12 cellular contexts compared by ENCODE assay signal in the genomic region with DNA sequence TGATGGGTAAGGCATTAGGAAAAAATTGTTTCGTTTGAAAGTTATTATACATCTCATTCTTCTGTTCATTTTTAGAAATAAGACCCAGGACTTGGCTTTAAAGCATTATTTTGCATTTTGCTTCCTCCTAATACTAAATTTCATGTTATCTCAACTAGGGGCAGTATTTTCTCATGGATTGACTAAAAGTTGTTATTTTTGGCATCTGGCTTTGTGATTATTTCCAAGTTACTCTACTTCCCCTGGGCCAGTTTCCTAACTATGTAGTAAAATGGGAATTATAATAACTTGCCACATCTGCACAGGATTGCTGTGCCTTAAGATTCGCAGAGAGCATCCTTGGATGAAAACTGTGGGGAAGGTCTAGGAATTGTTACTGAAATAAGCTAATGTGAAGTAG. TPM values are rescaled to one million over a fixed set of nuclear protein-coding genes. Genes with fewer than 3 reads are reported as not detected.
DNase-seq lines count a peak whose midpoint lies in the region; ATAC-seq, FAIRE-seq and TF ChIP-seq lines count a peak whose summit lies in the region.
"Had no signal": no experiment of that assay in that cellular context is flagged by ENCODE, and none has a peak within 500 bp of the region (broad histone marks: within the 10 kb centered on the region; RNA-seq: fewer than 3 reads in every experiment).

No MANE protein-coding gene starts in this region.

- no peak overlapping the region for H3K9ac ChIP-seq in HUES64 (ENCODE audit: low read depth, low read length)

- no peaks in the 10 kb centered on the region for H3K27me3 ChIP-seq in CD4-positive, alpha-beta memory T cell (ENCODE audit: insufficient read depth, low read length)
- H3K27me3 ChIP-seq in HUES64 (ENCODE audit: insufficient read depth, low read length) (no peaks in the 10 kb centered on the region), brain microvascular endothelial cell (replicated peaks) (no peaks in the 10 kb centered on the region), small intestine (ENCODE audit: control insufficient read depth in 2 of 2, insufficient read depth in 2 of 2, low read length in 2 of 2) (no peaks in the 10 kb centered on the region)
- H3K27me3 ChIP-seq: SJCRH30 had no signal

- WGBS in HUES64, result 92% methylated on average over 1 of the region's 2 CpGs
- 53 to 56% (median 55%) methylated on average over 2 of the region's 2 CpGs for WGBS in small intestine, 3 donors

- POLR2A ChIA-PET in CD4-positive, alpha-beta memory T cell (lab: Charles Lee; ENCODE audit: partially characterized antibody), result interaction anchor here (1.0 kb wide), 1 partner anchor 15 kb away, joined by 3 read pairs; no protein-coding TSS in a partner anchor

- TF ChIP-seq CTCF in brain microvascular endothelial cell (IDR thresholded peaks at IDR 0.05; ENCODE audit: low read depth, low read length, missing control alignments) (peak; percentile 18), nephron progenitor cell (IDR thresholded peaks at IDR 0.05) (no peak)

- in situ Hi-C loops in brain microvascular endothelial cell (cut with HindIII; ENCODE audit: low pct_ligation_motif_present, low sequenced_read_pairs), result no loop called here

- peak overlapping the region in 5 of 7 donors; percentile 1 to 99 (median 69) for H3K27ac Mint-ChIP-seq in CD4-positive, alpha-beta memory T cell
- H3K27ac Mint-ChIP-seq in nephron progenitor cell, result no peak overlapping the region

- no peaks in the 10 kb centered on the region for H3K36me3 ChIP-seq in CD4-positive, alpha-beta memory T cell (ENCODE audit: insufficient read depth, low read length)
- H3K36me3 ChIP-seq in HUES64 (ENCODE audit: insufficient read depth, low read length) (no peaks in the 10 kb centered on the region), brain microvascular endothelial cell (replicated peaks) (no peaks in the 10 kb centered on the region), small intestine (ENCODE audit: control insufficient read depth in 2 of 2, insufficient read depth in 2 of 2, low read length in 2 of 2) (no peaks in the 10 kb centered on the region)
- H3K36me3 ChIP-seq: SJCRH30 had no signal

- CTCF ChIA-PET in CD4-positive, alpha-beta memory T cell (lab: Charles Lee; ENCODE audit: partially characterized antibody), result interaction anchor here (1.1 to 13.3 kb wide), 6 partner anchors 85 to 336 kb away, joined by 3 to 300 read pairs (median 48); no protein-coding TSS in a partner anchor

- H3K27me3 Mint-ChIP-seq in CD4-positive, alpha-beta memory T cell, result peaks cover 0 to 2% of the 10 kb centered on the region in 2 donors
- no peaks in the 10 kb centered on the region for H3K27me3 Mint-ChIP-seq in nephron progenitor cell (ENCODE audit: low read depth, poor library complexity)

- H3K9me3 Mint-ChIP-seq in CD4-positive, alpha-beta memory T cell, result peaks cover 0 to 4% (median 0%) of the 10 kb centered on the region in 8 donors
- no peaks in the 10 kb centered on the region for H3K9me3 Mint-ChIP-seq in nephron progenitor cell

- no peak for DNase-seq in CD4-positive, alpha-beta memory T cell
- DNase-seq in brain microvascular endothelial cell (no peak), nephron progenitor cell (no peak), small intestine (no peak), HuH-7 (ENCODE audit: low spot score) (no peak)
- no peak for DNase-seq in stimulated activated naive CD4-positive, alpha-beta T cell (lab: John Stamatoyannopoulos, UW)
- DNase-seq: activated CD8-positive, alpha-beta memory T cell treated with anti-CD3 and anti-CD28 coated beads, Interleukin-2, amount 50 U/mL, for 4 hours; left cardiac atrium; NCI-H2171; SJCRH30 had no signal

- H3K4me3 ChIP-seq in CD4-positive, alpha-beta memory T cell (ENCODE audit: low read length in 2 of 2), result no peak overlapping the region
- peak overlapping the region; percentile 90; the same call in 1 of the 2 replicates for H3K4me3 ChIP-seq in HUES64 (ENCODE audit: low read length)
- H3K4me3 ChIP-seq in brain microvascular endothelial cell (ENCODE audit: low read depth, low read length), result no peak overlapping the region
- no peak overlapping the region for H3K4me3 ChIP-seq in small intestine (ENCODE audit: low read depth in 1 of 2, low read length in 2 of 2)

- H3K9me3 ChIP-seq in CD4-positive, alpha-beta memory T cell (ENCODE audit: control insufficient read depth in 1 of 2, low read length in 2 of 2), result no peaks in the 10 kb centered on the region
- no peaks in the 10 kb centered on the region for H3K9me3 ChIP-seq in HUES64 (ENCODE audit: insufficient read depth, low read depth, low read length)
- H3K9me3 ChIP-seq in small intestine (ENCODE audit: control insufficient read depth, low read depth), result no peaks in the 10 kb centered on the region
- H3K9me3 ChIP-seq: SJCRH30 had no signal

- intact Hi-C loops in CD4-positive, alpha-beta memory T cell (cut with micrococcal nuclease), result loop anchor here (2.0 kb wide), 1 partner anchor 465 kb away; no protein-coding TSS in a partner anchor

- no peak overlapping the region for H3K27ac ChIP-seq in CD4-positive, alpha-beta memory T cell (ENCODE audit: low read depth, low read length)
- no peak overlapping the region for H3K27ac ChIP-seq in HUES64 (ENCODE audit: low read depth, low read length)
- H3K27ac ChIP-seq in brain microvascular endothelial cell, result no peak overlapping the region
- no peak overlapping the region for H3K27ac ChIP-seq in small intestine (ENCODE audit: low read depth in 1 of 2, low read length in 1 of 2)
- H3K27ac ChIP-seq: SJCRH30 had no signal

- H3K4me1 ChIP-seq in CD4-positive, alpha-beta memory T cell (ENCODE audit: insufficient read depth, low read length), result peaks cover 42% of the 10 kb centered on the region
- H3K4me1 ChIP-seq in HUES64 (ENCODE audit: insufficient read depth, low read length) (peaks cover 39% of the 10 kb centered on the region), small intestine (ENCODE audit: control insufficient read depth in 2 of 2, insufficient read depth in 1 of 2, low read depth in 1 of 2, low read length in 1 of 2) (peaks cover 0 to 6% of the 10 kb centered on the region in 2 donors)

- peak overlapping the region in 1 of 8 donors; percentile 80 for H3K4me3 Mint-ChIP-seq in CD4-positive, alpha-beta memory T cell
- H3K4me3 Mint-ChIP-seq in nephron progenitor cell, result peak overlapping the region; percentile 61

- H3K36me3 Mint-ChIP-seq in CD4-positive, alpha-beta memory T cell, result peaks cover 0 to 23% of the 10 kb centered on the region in 2 donors
- H3K36me3 Mint-ChIP-seq in nephron progenitor cell (ENCODE audit: low read depth), result peaks cover 8% of the 10 kb centered on the region

- ATAC-seq in GM19395 (IDR thresholded peaks at IDR 0.05; ENCODE audit: unreplicated experiment), result no peak
- ATAC-seq: left cardiac atrium had no signal

- peaks cover 33 to 63% (median 42%) of the 10 kb centered on the region in 4 donors for H3K4me1 Mint-ChIP-seq in CD4-positive, alpha-beta memory T cell
- H3K4me1 Mint-ChIP-seq in nephron progenitor cell, result peaks cover 32% of the 10 kb centered on the region

- no peak for FAIRE-seq in small intestine (lab: Jason Lieb, UNC)

RNA-seq across cellular contexts. Expression of gene RBPJ, which starts 3.0 kb away (rescaled TPM):
- 10 to 100 TPM; 75.2 to 90.6 TPM for total RNA-seq in CD4-positive, alpha-beta memory T cell
- polyA plus RNA-seq in CD4-positive, alpha-beta memory T cell, result 10 to 100 TPM; 92.4 to 96.3 TPM
- 69.6 TPM for polyA plus RNA-seq in HUES64 (2013, experiment 1 of 2)
- 70.3 TPM for polyA plus RNA-seq in HUES64 (2013, experiment 2 of 2)
- polyA plus RNA-seq in small intestine, result 10 to 100 TPM; 13.0 to 20.8 (median 14.8) TPM

Comparison
In these comparisons a context has a peak if more than half of its experiments do, and no peak if none do; other contexts are left out.
1. RNA of gene RBPJ, which starts 3.0 kb away (polyA plus RNA-seq): 92.4 to 96.3 TPM in CD4-positive, alpha-beta memory T cell; 13.0 to 20.8 TPM in small intestine; every median in the first group is over 4 times any median in the second.